35 cellular contexts compared by ENCODE assay signal in the genomic region with DNA sequence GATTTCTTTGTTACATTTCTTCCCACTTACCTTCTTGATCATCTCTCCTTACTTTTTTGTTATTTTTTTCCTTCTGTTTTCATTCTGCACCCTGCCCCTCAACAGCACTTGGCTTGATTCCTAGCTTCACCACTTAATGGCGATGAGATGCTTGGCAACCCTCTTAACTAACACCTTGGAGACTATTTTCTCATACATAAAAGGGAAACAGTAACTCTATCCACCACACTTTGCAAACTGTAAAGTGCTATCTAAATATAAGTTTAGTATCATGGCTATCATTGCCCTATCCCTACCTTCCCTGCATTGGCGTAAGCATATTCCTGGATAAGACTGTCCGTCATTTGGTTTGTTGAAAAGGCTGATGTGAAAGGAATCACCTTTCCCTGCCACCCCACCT.
"Had no signal": no experiment of that assay in that cellular context is flagged by ENCODE, and none has a peak within 500 bp of the region (broad histone marks: within the 10 kb centered on the region; RNA-seq: fewer than 3 reads in every experiment).

No MANE protein-coding gene starts in this region.

- H3K4me3 ChIP-seq: MG63 had no signal

- H3K4me2 ChIP-seq: KMS-11 had no signal

- DNase-seq: Karpas-422, Kasumi-1, KG1, MG63, MM.1S, MV-4-11, NCI-H1048, NCI-H1092, NCI-H1092 treated with DMSO at 0.1 percent for 48 hours, NCI-H1105, NCI-H1105 treated with DMSO at 0.1 percent for 48 hours, NCI-H1417, NCI-H1417 treated with DMSO at 0.1 percent for 48 hours, NCI-H1436, NCI-H1436 treated with DMSO at 0.1 percent for 48 hours, NCI-H146, NCI-H1694, NCI-H1694 treated with DMSO at 0.1 percent for 48 hours, NCI-H187, NCI-H187 treated with DMSO at 0.1 percent for 48 hours, NCI-H1930, NCI-H2029, NCI-H2029 treated with DMSO at 0.1 percent for 48 hours, NCI-H2081, NCI-H2081 treated with DMSO at 0.1 percent for 48 hours, NCI-H2107, NCI-H2171, NCI-H2171 treated with DMSO at 0.1 percent for 48 hours, NCI-H2227 treated with DMSO at 0.1 percent for 48 hours, NCI-H226, NCI-H345, NCI-H446, NCI-H446 treated with DMSO at 0.1 percent for 48 hours, NCI-H510A had no signal

- H3K36me3 ChIP-seq: MG63 had no signal

- H3K9me3 ChIP-seq: MG63 had no signal

- H3K9ac ChIP-seq: KMS-11 had no signal

- H3K27me3 ChIP-seq: MG63 had no signal

- H3K27ac ChIP-seq: KMS-11 had no signal
